In the genomic region with DNA sequence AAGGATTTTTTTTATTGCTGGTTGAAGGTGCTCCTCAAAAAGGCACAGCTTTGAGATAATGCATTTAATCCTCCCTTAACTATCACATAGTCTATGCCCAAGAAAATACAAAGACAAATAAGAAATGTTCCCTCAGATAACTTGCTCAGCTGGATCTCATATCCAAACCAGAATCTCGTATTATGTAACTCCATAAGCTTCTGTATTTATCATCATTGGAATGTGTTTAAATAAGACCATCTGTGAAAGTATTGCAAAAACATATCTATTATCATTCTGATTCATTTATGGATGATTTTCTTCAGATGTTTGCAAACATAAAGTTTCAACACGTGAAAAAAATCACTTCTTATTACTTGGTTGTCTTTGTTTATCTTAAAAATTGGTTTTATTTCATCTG, we compare ENCODE assay signal across 12 cellular contexts.
"Had no signal": no experiment of that assay in that cellular context is flagged by ENCODE, and none has a peak within 500 bp of the region (broad histone marks: within the 10 kb centered on the region; RNA-seq: fewer than 3 reads in every experiment).

No MANE protein-coding gene starts in this region.

- H3K4me3 ChIP-seq: tibial artery had no signal

- H3K4me3 Mint-ChIP-seq: activated naive CD4-positive, alpha-beta T cell treated with anti-CD3 and anti-CD28 coated beads for 36 hours; activated naive CD8-positive, alpha-beta T cell treated with anti-CD3 and anti-CD28 coated beads, Interleukin-2, amount 50 U/mL, for 24 hours; natural killer cell; stimulated activated memory B cell treated with anti-CD40 and anti-IgM and Interleukin-4, amounts not matched to agents 10 μg/mL and 1 μg/mL and 100 μg/mL, for 72 hours had no signal

- H3K27me3 Mint-ChIP-seq: activated naive CD8-positive, alpha-beta T cell treated with anti-CD3 and anti-CD28 coated beads, Interleukin-2, amount 50 U/mL, for 24 hours; stimulated activated memory B cell treated with anti-CD40 and anti-IgM and Interleukin-4, amounts not matched to agents 10 μg/mL and 1 μg/mL and 100 μg/mL, for 72 hours had no signal

- H3K9me3 Mint-ChIP-seq: activated naive CD4-positive, alpha-beta T cell treated with anti-CD3 and anti-CD28 coated beads for 36 hours; activated naive CD8-positive, alpha-beta T cell treated with anti-CD3 and anti-CD28 coated beads, Interleukin-2, amount 50 U/mL, for 24 hours; activated T-helper 2 cell treated with anti-CD3 and anti-CD28 coated beads, Interferon-gamma antibody, Interleukin-2, Interleukin-4, amounts not matched to agents 10 μg/mL and 5 μg/mL and 100 μg/mL, durations not matched to agents 14 hours and 24 hours and 36 hours; natural killer cell; stimulated activated memory B cell treated with anti-CD40 and anti-IgM and Interleukin-4, amounts not matched to agents 10 μg/mL and 1 μg/mL and 100 μg/mL, for 72 hours had no signal

- H3K36me3 Mint-ChIP-seq: natural killer cell; stimulated activated memory B cell treated with anti-CD40 and anti-IgM and Interleukin-4, amounts not matched to agents 10 μg/mL and 1 μg/mL and 100 μg/mL, for 72 hours had no signal

- H3K36me3 ChIP-seq: neutrophil, tibial artery had no signal

- DNase-seq: activated CD4-positive, CD25-positive, alpha-beta regulatory T cell treated with anti-CD3 and anti-CD28 coated beads, Interleukin-2, amount 50 U/mL, for 72 hours; activated naive CD4-positive, alpha-beta T cell treated with anti-CD3 and anti-CD28 coated beads for 36 hours; activated naive CD8-positive, alpha-beta T cell treated with anti-CD3 and anti-CD28 coated beads, Interleukin-2, amount 50 U/mL, for 24 hours; activated T-cell treated with anti-CD3 and anti-CD28 coated beads, Interleukin-2, amount 50 U/mL, for 1 hour; left ventricle myocardium superior; mesenchymal stem cell; natural killer cell; retina; tibial artery had no signal

- ATAC-seq: activated naive CD8-positive, alpha-beta T cell treated with anti-CD3 and anti-CD28 coated beads, Interleukin-2, amount 50 U/mL, for 24 hours; left ventricle myocardium superior; natural killer cell; stimulated activated memory B cell treated with anti-CD40 and anti-IgM and Interleukin-4, amounts not matched to agents 10 μg/mL and 1 μg/mL and 100 μg/mL, for 72 hours had no signal

- H3K4me1 Mint-ChIP-seq: activated naive CD8-positive, alpha-beta T cell treated with anti-CD3 and anti-CD28 coated beads, Interleukin-2, amount 50 U/mL, for 24 hours; natural killer cell; stimulated activated memory B cell treated with anti-CD40 and anti-IgM and Interleukin-4, amounts not matched to agents 10 μg/mL and 1 μg/mL and 100 μg/mL, for 72 hours had no signal

- H3K27ac Mint-ChIP-seq: activated naive CD4-positive, alpha-beta T cell treated with anti-CD3 and anti-CD28 coated beads for 36 hours; activated naive CD8-positive, alpha-beta T cell treated with anti-CD3 and anti-CD28 coated beads, Interleukin-2, amount 50 U/mL, for 24 hours; activated T-helper 2 cell treated with anti-CD3 and anti-CD28 coated beads, Interferon-gamma antibody, Interleukin-2, Interleukin-4, amounts not matched to agents 10 μg/mL and 5 μg/mL and 100 μg/mL, durations not matched to agents 14 hours and 24 hours and 36 hours; natural killer cell; stimulated activated memory B cell treated with anti-CD40 and anti-IgM and Interleukin-4, amounts not matched to agents 10 μg/mL and 1 μg/mL and 100 μg/mL, for 72 hours had no signal

- H3K27me3 ChIP-seq: tibial artery had no signal
